In genomic region chr11:72798361-72798760, GRCh38 we compare ENCODE assay signal across 19 cellular contexts.
"Had no signal": no experiment of that assay in that cellular context is flagged by ENCODE, and none has a peak within 500 bp of the region (broad histone marks: within the 10 kb centered on the region; RNA-seq: fewer than 3 reads in every experiment).

No MANE protein-coding gene starts in this region.

- H3K27me3 Mint-ChIP-seq: activated B cell treated with CpG ODN at 0.5 μM for 24 hours; activated CD4-positive, alpha-beta T cell treated with anti-CD3 and anti-CD28 coated beads, Interleukin-2, amount 10 ng/mL, durations not matched to agents 24 days and 14 days; activated naive CD4-positive, alpha-beta T cell treated with anti-CD3 and anti-CD28 coated beads, Interleukin-2, amount 50 U/mL, for 24 hours; T-cell had no signal

- FAIRE-seq: islet of Langerhans, pancreas had no signal

- H3K4me3 Mint-ChIP-seq: activated B cell treated with CpG ODN at 0.5 μM for 24 hours; activated CD4-positive, alpha-beta T cell treated with anti-CD3 and anti-CD28 coated beads, Interleukin-2, amount 10 ng/mL, durations not matched to agents 24 days and 14 days; activated naive CD4-positive, alpha-beta T cell treated with anti-CD3 and anti-CD28 coated beads, Interleukin-2, amount 50 U/mL, for 24 hours; T-cell had no signal

- H3K9me3 Mint-ChIP-seq: activated B cell treated with CpG ODN at 0.5 μM for 24 hours; activated CD4-positive, alpha-beta T cell treated with anti-CD3 and anti-CD28 coated beads, Interleukin-2, amount 10 ng/mL, durations not matched to agents 24 days and 14 days; activated naive CD4-positive, alpha-beta T cell treated with anti-CD3 and anti-CD28 coated beads, Interleukin-2, amount 50 U/mL, for 24 hours; nephron; T-cell had no signal

- H3K27me3 ChIP-seq: body of pancreas, dorsolateral prefrontal cortex, esophagus squamous epithelium, pancreas, stomach had no signal

- ATAC-seq: body of pancreas, pancreas, T-cell had no signal

- H3K9me3 ChIP-seq: body of pancreas, esophagus squamous epithelium, pancreas, stomach, thoracic aorta had no signal

- DNase-seq: activated B cell treated with CpG ODN at 0.5 μM for 24 hours; activated CD4-positive, alpha-beta T cell treated with anti-CD3 and anti-CD28 coated beads, Interleukin-2, amount 10 ng/mL, durations not matched to agents 24 days and 14 days; activated effector memory CD4-positive, alpha-beta T cell treated with Interleukin-2 at 50 U/mL for 16 hours; activated T-cell treated with anti-CD3 and anti-CD28 coated beads for 4 hours; amniotic stem cell; body of pancreas; dorsolateral prefrontal cortex; esophagus squamous epithelium; foreskin fibroblast; mammary epithelial cell; pancreas; stimulated activated CD4-positive, alpha-beta T cell treated with anti-CD3 and anti-CD28 coated beads, Interleukin-15, amount 100 ng/mL, for 24 hours; stimulated activated CD4-positive, alpha-beta T cell treated with anti-CD3 and anti-CD28 coated beads, Interleukin-4, amount 100 ng/mL, for 24 hours; stomach; T-cell had no signal

- H3K27ac Mint-ChIP-seq: activated B cell treated with CpG ODN at 0.5 μM for 24 hours; activated CD4-positive, alpha-beta T cell treated with anti-CD3 and anti-CD28 coated beads, Interleukin-2, amount 10 ng/mL, durations not matched to agents 24 days and 14 days; nephron had no signal

- H3K36me3 ChIP-seq: esophagus squamous epithelium, pancreas, stomach, thoracic aorta had no signal

- H3K4me3 ChIP-seq: body of pancreas, dorsolateral prefrontal cortex, esophagus squamous epithelium, pancreas, stomach, thoracic aorta had no signal

- H3K27ac ChIP-seq: body of pancreas, esophagus squamous epithelium, pancreas, stomach, thoracic aorta had no signal

- H3K36me3 Mint-ChIP-seq: activated naive CD4-positive, alpha-beta T cell treated with anti-CD3 and anti-CD28 coated beads, Interleukin-2, amount 50 U/mL, for 24 hours; T-cell had no signal
